21 cellular contexts compared by ENCODE assay signal in the genomic region with DNA sequence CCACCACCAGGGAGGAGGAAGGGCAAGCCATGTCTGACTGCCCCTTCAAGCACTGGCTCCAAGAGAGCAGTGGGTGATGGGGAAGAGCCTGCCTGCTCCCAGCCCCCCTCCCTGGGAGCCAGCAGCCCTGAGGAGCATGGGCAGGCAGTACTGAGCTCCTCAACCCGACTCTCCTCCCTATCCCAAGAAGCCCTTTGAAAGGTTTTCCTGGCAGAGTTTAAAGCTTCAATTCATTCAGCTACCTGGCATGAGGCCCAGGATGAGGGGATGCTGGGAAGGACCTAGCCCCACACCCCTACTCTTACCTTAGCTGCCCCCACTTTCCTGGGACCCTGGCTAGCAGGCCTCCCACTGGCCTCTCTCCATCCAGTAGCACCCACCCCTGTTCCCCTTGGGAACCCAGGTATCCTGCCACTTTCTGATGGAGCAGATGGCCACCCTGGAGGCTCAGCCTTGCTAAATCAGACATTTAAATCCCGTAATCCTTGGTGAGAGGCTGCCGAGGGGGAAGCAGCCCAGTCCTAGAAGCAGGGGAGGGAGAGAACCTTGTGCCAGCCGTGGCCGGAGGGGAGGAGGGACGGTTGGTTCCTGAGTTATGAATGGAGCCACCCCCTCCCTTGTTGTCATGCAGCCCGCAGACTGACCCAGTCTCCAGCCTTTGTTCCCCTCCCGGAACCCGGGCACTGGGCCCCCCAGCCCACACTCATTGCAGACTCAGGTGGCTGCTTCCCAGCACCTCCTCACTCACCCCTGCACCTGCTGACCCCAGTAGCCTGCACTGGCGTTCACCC. TPM values are rescaled to one million over a fixed set of nuclear protein-coding genes. Genes with fewer than 3 reads are reported as not detected.
DNase-seq lines count a peak whose midpoint lies in the region; FAIRE-seq and TF ChIP-seq lines count a peak whose summit lies in the region.
"Had no signal": no experiment of that assay in that cellular context is flagged by ENCODE, and none has a peak within 500 bp of the region (broad histone marks: within the 10 kb centered on the region; RNA-seq: fewer than 3 reads in every experiment).

No MANE protein-coding gene starts in this region.

- WGBS in endodermal cell (ENCODE audit: insufficient coverage in 1 of 2, insufficient read length in 1 of 2), 2 experiments = 82 to 86% methylated on average over 6 to 10 of the region's 10 CpGs
- WGBS in smooth muscle cell (ENCODE audit: low lambda C conversion rate) = 94% methylated on average over 10 of the region's 10 CpGs

- H3K4me2 ChIP-seq in smooth muscle cell = no peak overlapping the region
- H3K4me2 ChIP-seq: BLaER1 had no signal

- no peak overlapping the region for H3K4me3 ChIP-seq in endodermal cell (ENCODE audit: low read length)
- H3K4me3 ChIP-seq in smooth muscle cell = no peak overlapping the region
- H3K4me3 ChIP-seq: BLaER1, ovary, skin epidermis, tibial nerve had no signal

- no peaks in the 10 kb centered on the region for H3K9me3 ChIP-seq in endodermal cell (ENCODE audit: control insufficient read depth, low read length)
- H3K9me3 ChIP-seq in smooth muscle cell (replicated peaks; ENCODE audit: low read depth) = no peaks in the 10 kb centered on the region
- H3K9me3 ChIP-seq: BLaER1, ovary, tibial nerve had no signal

- no peak for TF ChIP-seq CTCF in endodermal cell (conservative IDR thresholded peaks at IDR 0.05)
- TF ChIP-seq CTCF in smooth muscle cell (IDR thresholded peaks at IDR 0.05; ENCODE audit: borderline replicate concordance, insufficient read depth, poor library complexity, severe bottlenecking) = no peak

- no peak overlapping the region for H3K4me3 Mint-ChIP-seq in endodermal cell

- peaks cover 44% of the 10 kb centered on the region for H3K36me3 Mint-ChIP-seq in endodermal cell (ENCODE audit: low read depth)

- H3K27ac ChIP-seq in endodermal cell (ENCODE audit: low read depth, low read length) (no peak overlapping the region), smooth muscle cell (ENCODE audit: low read depth) (no peak overlapping the region)
- H3K27ac ChIP-seq: BLaER1, ovary, skin epidermis had no signal

- H3K36me3 ChIP-seq in endodermal cell (ENCODE audit: control insufficient read depth, insufficient read depth, low read length) = peaks cover 17% of the 10 kb centered on the region
- H3K36me3 ChIP-seq in smooth muscle cell (ENCODE audit: low read depth) = no peaks in the 10 kb centered on the region
- H3K36me3 ChIP-seq: ovary had no signal

- peak overlapping the region; percentile 44 for H3K27ac Mint-ChIP-seq in endodermal cell

- no peak for FAIRE-seq in GM12891 (lab: Jason Lieb, UNC)

- H4K20me1 ChIP-seq in smooth muscle cell (ENCODE audit: low read depth) = no peaks in the 10 kb centered on the region

- H3K4me1 Mint-ChIP-seq in endodermal cell = peaks cover 11% of the 10 kb centered on the region

- no peak overlapping the region for H2AFZ ChIP-seq in smooth muscle cell (ENCODE audit: low read depth)

- H3K27me3 ChIP-seq in endodermal cell (ENCODE audit: control insufficient read depth, insufficient read depth, low read length, poor library complexity, severe bottlenecking) = no peaks in the 10 kb centered on the region
- no peaks in the 10 kb centered on the region for H3K27me3 ChIP-seq in smooth muscle cell (ENCODE audit: low read depth)
- H3K27me3 ChIP-seq: BLaER1, ovary, tibial nerve had no signal

- H3K27me3 Mint-ChIP-seq in endodermal cell (ENCODE audit: insufficient read depth) = no peaks in the 10 kb centered on the region

- H3K9me3 Mint-ChIP-seq in endodermal cell = no peaks in the 10 kb centered on the region

- H3F3A ChIP-seq in smooth muscle cell (ENCODE audit: low read depth) = no peaks in the 10 kb centered on the region

- H3K9ac ChIP-seq in endodermal cell (ENCODE audit: extremely low read depth, low read length, poor library complexity, severe bottlenecking) (no peak overlapping the region), smooth muscle cell (ENCODE audit: low read depth) (no peak overlapping the region)
- H3K9ac ChIP-seq: BLaER1 had no signal

- DNase-seq in GM12891 (ENCODE audit: insufficient read length, low spot score) (no peak), NCI-H2227 treated with DMSO at 0.1 percent for 48 hours (lab: John Stamatoyannopoulos, UW) (peak; percentile 16), endodermal cell (peak; percentile 54), putamen (ENCODE audit: low spot score) (peak; percentile 78), OCI-M2 (lab: John Stamatoyannopoulos, UW; ENCODE audit: unreplicated experiment) (no peak), smooth muscle cell (lab: John Stamatoyannopoulos, UW; ENCODE audit: unreplicated experiment) (no peak)
- DNase-seq in effector CD8-positive, alpha-beta T cell (lab: John Stamatoyannopoulos, UW) = no peak
- DNase-seq: activated CD4-positive, alpha-beta T cell treated with anti-CD3 and anti-CD28 coated beads for 1 hour; activated CD8-positive, alpha-beta memory T cell treated with anti-CD3 and anti-CD28 coated beads, Interleukin-2, amount 50 U/mL, for 48 hours; activated naive CD4-positive, alpha-beta T cell; effector memory CD4-positive, alpha-beta T cell; NCI-H1436 treated with DMSO at 0.1 percent for 48 hours; NCI-H446 treated with DMSO at 0.1 percent for 48 hours; OCI-M1; ovary; T-helper 9 cell had no signal

- TF ChIP-seq POLR2A in GM12891 (IDR thresholded peaks at IDR 0.05; ENCODE audit: low read depth, low read length) = peak; percentile 33; the same call in 1 of the 2 replicates

- no peaks in the 10 kb centered on the region for H3K79me2 ChIP-seq in smooth muscle cell (ENCODE audit: low read depth)

- H3K4me1 ChIP-seq in endodermal cell (ENCODE audit: control insufficient read depth, insufficient read depth, low read length) (no peaks in the 10 kb centered on the region), smooth muscle cell (ENCODE audit: low read depth) (no peaks in the 10 kb centered on the region)
- H3K4me1 ChIP-seq: BLaER1, tibial nerve had no signal

TF ChIP-seq in GM12891, 5 proteins besides CTCF, POLR2A, EP300 and RAD21:
- no peak for TF ChIP-seq SPI1 (IDR thresholded peaks at IDR 0.05; ENCODE audit: low read depth, low read length)
- no peak for TF ChIP-seq POLR2AphosphoS5 (IDR thresholded peaks at IDR 0.05; ENCODE audit: low read depth, low read length)
- TF ChIP-seq PAX5 (IDR thresholded peaks at IDR 0.05; ENCODE audit: insufficient read depth, low read length, severe bottlenecking) = no peak
- no peak for TF ChIP-seq POU2F2 (IDR thresholded peaks at IDR 0.05; ENCODE audit: low read depth, low read length)
- TF ChIP-seq TAF1 (IDR thresholded peaks at IDR 0.05; ENCODE audit: low read depth, low read length) = no peak

RNA-seq across cellular contexts. Expression of gene ATP1B2, which starts 17.1 kb away (rescaled TPM):
- polyA plus RNA-seq in GM12891 (2012; ENCODE audit: low read depth, missing spikeins) = 0.15 TPM
- 1 to 10 TPM; 6.4 to 7.5 TPM for total RNA-seq in endodermal cell
- 38.5 TPM for polyA plus RNA-seq in endodermal cell (2013, experiment 1 of 2)
- polyA plus RNA-seq in endodermal cell (2013, experiment 2 of 2) = 30.5 TPM
- 0.27 and 0.85 TPM in 2 replicates for total RNA-seq in smooth muscle cell
- polyA plus RNA-seq in smooth muscle cell = 4.1 and 4.4 TPM in 2 replicates
- total RNA-seq: bronchial epithelial cell, HT-29 had no signal

RNA-seq across cellular contexts. Expression of gene TP53, which starts 19.5 kb away (rescaled TPM):
- 65.0 TPM for polyA plus RNA-seq in GM12891 (2012; ENCODE audit: low read depth, missing spikeins)
- total RNA-seq in endodermal cell (100 to 1,000 TPM; 113 to 130 TPM), smooth muscle cell (25.4 and 55.1 TPM in 2 replicates)
- 96.7 TPM for polyA plus RNA-seq in endodermal cell (2013, experiment 1 of 2)
- polyA plus RNA-seq in endodermal cell (2013, experiment 2 of 2) = 83.4 TPM
- 21.1 and 27.6 TPM in 2 replicates for polyA plus RNA-seq in smooth muscle cell

RNA-seq across cellular contexts. Expression of gene WRAP53, which starts 20.5 kb away (rescaled TPM):
- 14.5 TPM for polyA plus RNA-seq in GM12891 (2012; ENCODE audit: low read depth, missing spikeins)
- total RNA-seq in endodermal cell (10 to 100 TPM; 21.7 to 30.8 TPM), smooth muscle cell (8.2 and 8.9 TPM in 2 replicates)
- 27.8 TPM for polyA plus RNA-seq in endodermal cell (2013, experiment 1 of 2)
- polyA plus RNA-seq in endodermal cell (2013, experiment 2 of 2) = 24.6 TPM
- 17.1 and 18.9 TPM in 2 replicates for polyA plus RNA-seq in smooth muscle cell

RNA-seq across cellular contexts. Expression of gene EFNB3, which starts 37.2 kb away (rescaled TPM):
- not detected for polyA plus RNA-seq in GM12891 (2012; ENCODE audit: low read depth, missing spikeins)
- total RNA-seq in endodermal cell (10 to 100 TPM; 12.8 to 15.0 TPM), smooth muscle cell (4.8 and 8.1 TPM in 2 replicates)
- 72.5 TPM for polyA plus RNA-seq in endodermal cell (2013, experiment 1 of 2)
- polyA plus RNA-seq in endodermal cell (2013, experiment 2 of 2) = 62.3 TPM
- polyA plus RNA-seq in smooth muscle cell = 6.2 and 6.7 TPM in 2 replicates
- total RNA-seq: HT-29 had no signal

RNA-seq across cellular contexts. Expression of gene SHBG, which starts 37.9 kb away (rescaled TPM):
- polyA plus RNA-seq in GM12891 (2012; ENCODE audit: low read depth, missing spikeins) = 0.10 TPM
- total RNA-seq in endodermal cell (1 to 10 TPM in 1 of 2 donors, under 1 TPM in 1; 0.77 to 1.9 TPM), smooth muscle cell (not detected in 2 replicates)
- 0.68 TPM for polyA plus RNA-seq in endodermal cell (2013, experiment 1 of 2)
- polyA plus RNA-seq in endodermal cell (2013, experiment 2 of 2) = 1.0 TPM
- 0.83 and 0.88 TPM in 2 replicates for polyA plus RNA-seq in smooth muscle cell
- total RNA-seq: bronchial epithelial cell, HT-29 had no signal

Comparison
In these comparisons a context has a peak if more than half of its experiments do, and no peak if none do; other contexts are left out.
1. DNase-seq: peak in NCI-H2227 treated with DMSO at 0.1 percent for 48 hours (single experiment), endodermal cell (single experiment) and putamen (single experiment); none in GM12891 (single experiment), OCI-M2 (single experiment), smooth muscle cell (single experiment) and effector CD8-positive, alpha-beta T cell (single experiment).